24 cellular contexts compared by ENCODE assay signal in genomic region chr11:2841411-2842190, GRCh38. TPM values are rescaled to one million over a fixed set of nuclear protein-coding genes. Genes with fewer than 3 reads are reported as not detected.
DNase-seq lines count a peak whose midpoint lies in the region; ATAC-seq and TF ChIP-seq lines count a peak whose summit lies in the region.
"Had no signal": no experiment of that assay in that cellular context is flagged by ENCODE, and none has a peak within 500 bp of the region (broad histone marks: within the 10 kb centered on the region; RNA-seq: fewer than 3 reads in every experiment).

No MANE protein-coding gene starts in this region.

- ATAC-seq in activated naive CD4-positive, alpha-beta T cell treated with anti-CD3 and anti-CD28 coated beads, Interleukin-2, amount 50 U/mL, for 72 hours: no peak
- ATAC-seq in GM21528 (IDR thresholded peaks at IDR 0.05; ENCODE audit: low FRiP score, unreplicated experiment): no peak
- ATAC-seq: HCT116 had no signal

- no peak overlapping the region for H3K4ac ChIP-seq in mesenchymal stem cell (ENCODE audit: low read depth in 1 of 2, low read length in 2 of 2)

- H3K4me3 ChIP-seq in HEK293 (ENCODE audit: low read depth, low read length) (no peak overlapping the region), NT2/D1 (ENCODE audit: insufficient read length, low read depth) (no peak overlapping the region), mesenchymal stem cell (ENCODE audit: insufficient read depth in 1 of 2, low read depth in 1 of 2, low read length in 2 of 2) (no peak overlapping the region), neural progenitor cell (no peak overlapping the region), ascending aorta (no peak overlapping the region)
- H3K4me3 ChIP-seq: A549; BLaER1 treated with 17β-estradiol and CSF1 and Interleukin-3, amounts not matched to agents 10 nM and 100 nM; GM23248 had no signal

- no peak overlapping the region for H4K8ac ChIP-seq in mesenchymal stem cell (ENCODE audit: low read length)

- H3K27me3 ChIP-seq in NT2/D1 (ENCODE audit: insufficient read depth, insufficient read length) (peaks cover 11% of the 10 kb centered on the region), mesenchymal stem cell (ENCODE audit: control insufficient read depth in 1 of 2, insufficient read depth in 1 of 2, low read length in 2 of 2) (peaks cover 0 to 24% of the 10 kb centered on the region in 2 experiments), neural progenitor cell (no peaks in the 10 kb centered on the region), ascending aorta (no peaks in the 10 kb centered on the region)
- H3K27me3 ChIP-seq: BE2C; BLaER1 treated with 17β-estradiol and CSF1 and Interleukin-3, amounts not matched to agents 10 nM and 100 nM had no signal

- H3K4me3 Mint-ChIP-seq in neural progenitor cell: no peak overlapping the region
- H3K4me3 Mint-ChIP-seq: CD14-positive monocyte; CD4-positive, alpha-beta T cell; CD8-positive, alpha-beta memory T cell; H9; HFFc6 had no signal

- WGBS in mesenchymal stem cell: 87% methylated on average over 25 of the region's 26 CpGs

- H2BK120ac ChIP-seq in mesenchymal stem cell (ENCODE audit: low read depth, low read length): no peak overlapping the region

- H3K4me2 ChIP-seq in mesenchymal stem cell (ENCODE audit: low read length, poor library complexity, severe bottlenecking) (no peak overlapping the region), neural progenitor cell (no peak overlapping the region)
- H3K4me2 ChIP-seq: A549; BLaER1 treated with 17β-estradiol and CSF1 and Interleukin-3, amounts not matched to agents 10 nM and 100 nM had no signal

- no peak overlapping the region for H3K18ac ChIP-seq in mesenchymal stem cell (ENCODE audit: low read depth in 1 of 2, low read length in 2 of 2)

- POLR2A ChIA-PET in HEK293 (lab: Yijun Ruan, JAX): no interaction called here

- H2AFZ ChIP-seq in mesenchymal stem cell (ENCODE audit: low read depth, low read length) (no peak overlapping the region), neural progenitor cell (replicated peaks) (no peak overlapping the region)
- H2AFZ ChIP-seq: GM23248 had no signal

- no peak overlapping the region for H2BK5ac ChIP-seq in mesenchymal stem cell (ENCODE audit: low read depth, low read length, poor library complexity, severe bottlenecking)

- H3K27ac Mint-ChIP-seq in neural progenitor cell: peak overlapping the region; percentile 88
- H3K27ac Mint-ChIP-seq in activated naive CD4-positive, alpha-beta T cell treated with anti-CD3 and anti-CD28 coated beads, Interleukin-2, amount 50 U/mL, for 72 hours: no peak overlapping the region
- H3K27ac Mint-ChIP-seq: CD4-positive, alpha-beta T cell; HFFc6 had no signal

- H3K27ac ChIP-seq in HEK293 (ENCODE audit: extremely low read depth, low read depth, low read length): no peak overlapping the region
- H3K27ac ChIP-seq in mesenchymal stem cell (ENCODE audit: low read length, poor library complexity, severe bottlenecking): no peak overlapping the region
- no peak overlapping the region for H3K27ac ChIP-seq in neural progenitor cell
- no peak overlapping the region for H3K27ac ChIP-seq in ascending aorta
- H3K27ac ChIP-seq: A549; BLaER1 treated with 17β-estradiol and CSF1 and Interleukin-3, amounts not matched to agents 10 nM and 100 nM; GM23248 had no signal

- CTCF ChIA-PET in HEK293 (lab: Yijun Ruan, JAX): no interaction called here

- no peaks in the 10 kb centered on the region for H3F3A ChIP-seq in neural progenitor cell (ENCODE audit: low read depth)

- no peak overlapping the region for H2AK5ac ChIP-seq in mesenchymal stem cell (ENCODE audit: low read length, severe bottlenecking)

- H2BK12ac ChIP-seq in mesenchymal stem cell (ENCODE audit: low read length in 2 of 2): peak overlapping the region in 1 of 2 experiments; percentile 32

- no peaks in the 10 kb centered on the region for H4K20me1 ChIP-seq in neural progenitor cell (ENCODE audit: low read depth)

- peak overlapping the region; percentile 23 for H3K9ac ChIP-seq in NT2/D1 (ENCODE audit: insufficient read length, low read depth)
- H3K9ac ChIP-seq in mesenchymal stem cell (ENCODE audit: low read length): no peak overlapping the region
- H3K9ac ChIP-seq in neural progenitor cell: no peak overlapping the region
- H3K9ac ChIP-seq: BLaER1 treated with 17β-estradiol and CSF1 and Interleukin-3, amounts not matched to agents 10 nM and 100 nM; GM23248 had no signal

- H3K27me3 Mint-ChIP-seq in neural progenitor cell (ENCODE audit: insufficient read depth, low read depth): peaks cover 17% of the 10 kb centered on the region
- H3K27me3 Mint-ChIP-seq: CD4-positive, alpha-beta T cell; CD8-positive, alpha-beta memory T cell had no signal

- H3K79me2 ChIP-seq in neural progenitor cell (ENCODE audit: low read depth): no peaks in the 10 kb centered on the region

- no peaks in the 10 kb centered on the region for H3K36me3 Mint-ChIP-seq in neural progenitor cell
- no peaks in the 10 kb centered on the region for H3K36me3 Mint-ChIP-seq in activated naive CD4-positive, alpha-beta T cell treated with anti-CD3 and anti-CD28 coated beads, Interleukin-2, amount 50 U/mL, for 72 hours
- H3K36me3 Mint-ChIP-seq: CD8-positive, alpha-beta memory T cell had no signal

- intact Hi-C loops in ascending aorta (cut with DNase I): no loop called here

- TF ChIP-seq CTCF in HEK293 (tag by site-specific recombination; IDR thresholded peaks at IDR 0.05) (no peak), neural progenitor cell (IDR thresholded peaks at IDR 0.05) (no peak), ascending aorta (IDR thresholded peaks at IDR 0.05) (no peak)

- H3K14ac ChIP-seq in mesenchymal stem cell (ENCODE audit: low read length in 2 of 2): no peak overlapping the region

- H3K4me1 ChIP-seq in HEK293 (ENCODE audit: control insufficient read depth, insufficient read depth, low read length) (no peaks in the 10 kb centered on the region), NT2/D1 (ENCODE audit: insufficient read depth, insufficient read length) (peaks cover 37% of the 10 kb centered on the region), mesenchymal stem cell (ENCODE audit: control insufficient read depth, insufficient read depth, low read depth, low read length) (peaks cover 27% of the 10 kb centered on the region), neural progenitor cell (peaks cover 25% of the 10 kb centered on the region), ascending aorta (no peaks in the 10 kb centered on the region)
- H3K4me1 ChIP-seq: A549, BE2C had no signal

- H3K79me1 ChIP-seq in mesenchymal stem cell (replicated peaks; ENCODE audit: low read length, poor library complexity, severe bottlenecking): no peaks in the 10 kb centered on the region

- no peaks in the 10 kb centered on the region for H3K9me3 Mint-ChIP-seq in neural progenitor cell
- H3K9me3 Mint-ChIP-seq in activated naive CD4-positive, alpha-beta T cell treated with anti-CD3 and anti-CD28 coated beads, Interleukin-2, amount 50 U/mL, for 72 hours: no peaks in the 10 kb centered on the region
- H3K9me3 Mint-ChIP-seq: CD4-positive, alpha-beta T cell; CD8-positive, alpha-beta memory T cell; H9; HFFc6 had no signal

- H3K4me1 Mint-ChIP-seq in neural progenitor cell: peaks cover 42% of the 10 kb centered on the region

- H3K23ac ChIP-seq in mesenchymal stem cell (ENCODE audit: low read length in 2 of 2): no peak overlapping the region

- no peak overlapping the region for H4K91ac ChIP-seq in mesenchymal stem cell (ENCODE audit: low read length)

- H3K36me3 ChIP-seq in HEK293 (ENCODE audit: control insufficient read depth in 2 of 2, insufficient read depth in 1 of 2, low read length in 2 of 2): no peaks in the 10 kb centered on the region
- no peaks in the 10 kb centered on the region for H3K36me3 ChIP-seq in NT2/D1 (ENCODE audit: insufficient read depth, insufficient read length, low read length)
- no peaks in the 10 kb centered on the region for H3K36me3 ChIP-seq in mesenchymal stem cell (ENCODE audit: control insufficient read depth in 1 of 2, insufficient read depth in 2 of 2, low read depth in 1 of 2, low read length in 2 of 2)
- H3K36me3 ChIP-seq in neural progenitor cell: no peaks in the 10 kb centered on the region
- no peaks in the 10 kb centered on the region for H3K36me3 ChIP-seq in ascending aorta
- H3K36me3 ChIP-seq: BE2C; BLaER1 treated with 17β-estradiol and CSF1 and Interleukin-3, amounts not matched to agents 10 nM and 100 nM had no signal

- DNase-seq in NT2/D1 (ENCODE audit: low read depth, low spot score): no peak
- DNase-seq in mesenchymal stem cell: no peak
- no peak for DNase-seq in neural progenitor cell (ENCODE audit: low spot score)
- DNase-seq in activated naive CD4-positive, alpha-beta T cell treated with anti-CD3 and anti-CD28 coated beads, Interleukin-2, amount 50 U/mL, for 72 hours (ENCODE audit: low spot score in 2 of 2): no peak
- no peak for DNase-seq in activated T-cell treated with anti-CD3 and anti-CD28 coated beads, Interleukin-2, amount 50 U/mL, for 1 hour
- DNase-seq in ascending aorta (ENCODE audit: low spot score in 2 of 2): no peak
- DNase-seq: 8988T; ACHN; AML-193; BE2C; CD4-positive, alpha-beta T cell; CD8-positive, alpha-beta memory T cell; DMS53; DMS79 treated with DMSO at 0.1 percent for 48 hours; GF-D8; GM23248; H9; HFFc6 had no signal

- no peaks in the 10 kb centered on the region for H3K9me3 ChIP-seq in HEK293 (ENCODE audit: control insufficient read depth, insufficient read depth, low read depth, low read length)
- H3K9me3 ChIP-seq in NT2/D1 (ENCODE audit: insufficient read depth, low read length): no peaks in the 10 kb centered on the region
- H3K9me3 ChIP-seq in mesenchymal stem cell (ENCODE audit: control insufficient read depth, low read length): no peaks in the 10 kb centered on the region
- H3K9me3 ChIP-seq in neural progenitor cell (ENCODE audit: low read depth): no peaks in the 10 kb centered on the region
- H3K9me3 ChIP-seq in ascending aorta: no peaks in the 10 kb centered on the region
- H3K9me3 ChIP-seq: A549; BE2C; BLaER1 treated with 17β-estradiol and CSF1 and Interleukin-3, amounts not matched to agents 10 nM and 100 nM had no signal

- H2BK15ac ChIP-seq in mesenchymal stem cell (ENCODE audit: low read depth, poor library complexity, severe bottlenecking): peak overlapping the region; percentile 9

TF ChIP-seq in HEK293, 187 proteins besides CTCF, POLR2A, EP300 and RAD21 (continues in another document):
- TF ChIP-seq ZIC2 (tag by site-specific recombination; IDR thresholded peaks at IDR 0.05): peak; percentile 72

RNA-seq across cellular contexts. Expression of gene CDKN1C, which starts 44.0 kb away (rescaled TPM):
- polyA plus RNA-seq in mesenchymal stem cell (2013, experiment 1 of 2): 29.4 TPM
- 31.0 TPM for polyA plus RNA-seq in mesenchymal stem cell (2013, experiment 2 of 2)
- total RNA-seq in neural progenitor cell (ENCODE audit: low replicate concordance) (47.8 and 49.3 TPM in 2 replicates), ascending aorta (18.1 TPM)
- 1 to 10 TPM; 1.5 to 1.8 TPM for total RNA-seq in activated naive CD4-positive, alpha-beta T cell treated with anti-CD3 and anti-CD28 coated beads, Interleukin-2, amount 50 U/mL, for 72 hours
